ENCODE assay signal across 2 cellular contexts in genomic region chr17:2778489-2778888, GRCh38.
A peak's percentile ranks its signal among the peaks of the same experiment; 100 is the strongest.
TF ChIP-seq lines count a peak whose summit lies in the region.

No MANE protein-coding gene starts in this region.

TF ChIP-seq in HepG2, 621 proteins besides CTCF, POLR2A, EP300 and RAD21:
- TF ChIP-seq MTA1 (CRISPR knock-in tag; IDR thresholded peaks at IDR 0.05; ENCODE audit: borderline replicate concordance): 0 out of 2 replicates have a peak, but pooled peaks have one; percentile 39
- no peak for TF ChIP-seq NKX3-1 (CRISPR knock-in tag; IDR thresholded peaks at IDR 0.05)
TF ChIP-seq in HepG2: peak in this region for 1.

TF ChIP-seq in H1, 55 proteins besides CTCF, POLR2A, EP300 and RAD21:
- TF ChIP-seq JUND (IDR thresholded peaks at IDR 0.05; ENCODE audit: low read length) (no peak), POU5F1 (IDR thresholded peaks at IDR 0.05; ENCODE audit: low read depth, low read length) (no peak), RNF2 (IDR thresholded peaks at IDR 0.05; ENCODE audit: borderline replicate concordance, low read depth, low read length, missing control alignments, poor library complexity, severe bottlenecking) (no peak), NANOG (IDR thresholded peaks at IDR 0.05; ENCODE audit: insufficient read depth, low read depth, low read length, poor library complexity, severe bottlenecking) (no peak), TBP (IDR thresholded peaks at IDR 0.05; ENCODE audit: low read depth, low read length) (no peak), MAX (IDR thresholded peaks at IDR 0.05) (no peak), PHF8 (conservative IDR thresholded peaks at IDR 0.05; ENCODE audit: low read depth, low read length) (no peak), TAF1 (IDR thresholded peaks at IDR 0.05; ENCODE audit: low read depth, low read length) (no peak), POLR2AphosphoS5 (IDR thresholded peaks at IDR 0.05; ENCODE audit: low read depth, low read length) (no peak), TEAD4 (IDR thresholded peaks at IDR 0.05; ENCODE audit: low read depth, low read length) (no peak), CBX5 (IDR thresholded peaks at IDR 0.05; ENCODE audit: low read depth, low read length) (no peak), GTF2F1 (IDR thresholded peaks at IDR 0.05; ENCODE audit: borderline replicate concordance, low read depth, low read length) (no peak), ZNF274 (IDR thresholded peaks at IDR 0.05; ENCODE audit: borderline replicate concordance, extremely low read depth, low read length) (no peak)
- TF ChIP-seq, protein P1, sequence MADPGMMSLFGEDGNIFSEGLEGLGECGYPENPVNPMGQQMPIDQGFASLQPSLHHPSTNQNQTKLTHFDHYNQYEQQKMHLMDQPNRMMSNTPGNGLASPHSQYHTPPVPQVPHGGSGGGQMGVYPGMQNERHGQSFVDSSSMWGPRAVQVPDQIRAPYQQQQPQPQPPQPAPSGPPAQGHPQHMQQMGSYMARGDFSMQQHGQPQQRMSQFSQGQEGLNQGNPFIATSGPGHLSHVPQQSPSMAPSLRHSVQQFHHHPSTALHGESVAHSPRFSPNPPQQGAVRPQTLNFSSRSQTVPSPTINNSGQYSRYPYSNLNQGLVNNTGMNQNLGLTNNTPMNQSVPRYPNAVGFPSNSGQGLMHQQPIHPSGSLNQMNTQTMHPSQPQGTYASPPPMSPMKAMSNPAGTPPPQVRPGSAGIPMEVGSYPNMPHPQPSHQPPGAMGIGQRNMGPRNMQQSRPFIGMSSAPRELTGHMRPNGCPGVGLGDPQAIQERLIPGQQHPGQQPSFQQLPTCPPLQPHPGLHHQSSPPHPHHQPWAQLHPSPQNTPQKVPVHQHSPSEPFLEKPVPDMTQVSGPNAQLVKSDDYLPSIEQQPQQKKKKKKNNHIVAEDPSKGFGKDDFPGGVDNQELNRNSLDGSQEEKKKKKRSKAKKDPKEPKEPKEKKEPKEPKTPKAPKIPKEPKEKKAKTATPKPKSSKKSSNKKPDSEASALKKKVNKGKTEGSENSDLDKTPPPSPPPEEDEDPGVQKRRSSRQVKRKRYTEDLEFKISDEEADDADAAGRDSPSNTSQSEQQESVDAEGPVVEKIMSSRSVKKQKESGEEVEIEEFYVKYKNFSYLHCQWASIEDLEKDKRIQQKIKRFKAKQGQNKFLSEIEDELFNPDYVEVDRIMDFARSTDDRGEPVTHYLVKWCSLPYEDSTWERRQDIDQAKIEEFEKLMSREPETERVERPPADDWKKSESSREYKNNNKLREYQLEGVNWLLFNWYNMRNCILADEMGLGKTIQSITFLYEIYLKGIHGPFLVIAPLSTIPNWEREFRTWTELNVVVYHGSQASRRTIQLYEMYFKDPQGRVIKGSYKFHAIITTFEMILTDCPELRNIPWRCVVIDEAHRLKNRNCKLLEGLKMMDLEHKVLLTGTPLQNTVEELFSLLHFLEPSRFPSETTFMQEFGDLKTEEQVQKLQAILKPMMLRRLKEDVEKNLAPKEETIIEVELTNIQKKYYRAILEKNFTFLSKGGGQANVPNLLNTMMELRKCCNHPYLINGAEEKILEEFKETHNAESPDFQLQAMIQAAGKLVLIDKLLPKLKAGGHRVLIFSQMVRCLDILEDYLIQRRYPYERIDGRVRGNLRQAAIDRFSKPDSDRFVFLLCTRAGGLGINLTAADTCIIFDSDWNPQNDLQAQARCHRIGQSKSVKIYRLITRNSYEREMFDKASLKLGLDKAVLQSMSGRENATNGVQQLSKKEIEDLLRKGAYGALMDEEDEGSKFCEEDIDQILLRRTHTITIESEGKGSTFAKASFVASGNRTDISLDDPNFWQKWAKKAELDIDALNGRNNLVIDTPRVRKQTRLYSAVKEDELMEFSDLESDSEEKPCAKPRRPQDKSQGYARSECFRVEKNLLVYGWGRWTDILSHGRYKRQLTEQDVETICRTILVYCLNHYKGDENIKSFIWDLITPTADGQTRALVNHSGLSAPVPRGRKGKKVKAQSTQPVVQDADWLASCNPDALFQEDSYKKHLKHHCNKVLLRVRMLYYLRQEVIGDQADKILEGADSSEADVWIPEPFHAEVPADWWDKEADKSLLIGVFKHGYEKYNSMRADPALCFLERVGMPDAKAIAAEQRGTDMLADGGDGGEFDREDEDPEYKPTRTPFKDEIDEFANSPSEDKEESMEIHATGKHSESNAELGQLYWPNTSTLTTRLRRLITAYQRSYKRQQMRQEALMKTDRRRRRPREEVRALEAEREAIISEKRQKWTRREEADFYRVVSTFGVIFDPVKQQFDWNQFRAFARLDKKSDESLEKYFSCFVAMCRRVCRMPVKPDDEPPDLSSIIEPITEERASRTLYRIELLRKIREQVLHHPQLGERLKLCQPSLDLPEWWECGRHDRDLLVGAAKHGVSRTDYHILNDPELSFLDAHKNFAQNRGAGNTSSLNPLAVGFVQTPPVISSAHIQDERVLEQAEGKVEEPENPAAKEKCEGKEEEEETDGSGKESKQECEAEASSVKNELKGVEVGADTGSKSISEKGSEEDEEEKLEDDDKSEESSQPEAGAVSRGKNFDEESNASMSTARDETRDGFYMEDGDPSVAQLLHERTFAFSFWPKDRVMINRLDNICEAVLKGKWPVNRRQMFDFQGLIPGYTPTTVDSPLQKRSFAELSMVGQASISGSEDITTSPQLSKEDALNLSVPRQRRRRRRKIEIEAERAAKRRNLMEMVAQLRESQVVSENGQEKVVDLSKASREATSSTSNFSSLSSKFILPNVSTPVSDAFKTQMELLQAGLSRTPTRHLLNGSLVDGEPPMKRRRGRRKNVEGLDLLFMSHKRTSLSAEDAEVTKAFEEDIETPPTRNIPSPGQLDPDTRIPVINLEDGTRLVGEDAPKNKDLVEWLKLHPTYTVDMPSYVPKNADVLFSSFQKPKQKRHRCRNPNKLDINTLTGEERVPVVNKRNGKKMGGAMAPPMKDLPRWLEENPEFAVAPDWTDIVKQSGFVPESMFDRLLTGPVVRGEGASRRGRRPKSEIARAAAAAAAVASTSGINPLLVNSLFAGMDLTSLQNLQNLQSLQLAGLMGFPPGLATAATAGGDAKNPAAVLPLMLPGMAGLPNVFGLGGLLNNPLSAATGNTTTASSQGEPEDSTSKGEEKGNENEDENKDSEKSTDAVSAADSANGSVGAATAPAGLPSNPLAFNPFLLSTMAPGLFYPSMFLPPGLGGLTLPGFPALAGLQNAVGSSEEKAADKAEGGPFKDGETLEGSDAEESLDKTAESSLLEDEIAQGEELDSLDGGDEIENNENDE (IDR thresholded peaks at IDR 0.05; ENCODE audit: insufficient replicate concordance, low read length): no peak
- TF ChIP-seq, protein P2, sequence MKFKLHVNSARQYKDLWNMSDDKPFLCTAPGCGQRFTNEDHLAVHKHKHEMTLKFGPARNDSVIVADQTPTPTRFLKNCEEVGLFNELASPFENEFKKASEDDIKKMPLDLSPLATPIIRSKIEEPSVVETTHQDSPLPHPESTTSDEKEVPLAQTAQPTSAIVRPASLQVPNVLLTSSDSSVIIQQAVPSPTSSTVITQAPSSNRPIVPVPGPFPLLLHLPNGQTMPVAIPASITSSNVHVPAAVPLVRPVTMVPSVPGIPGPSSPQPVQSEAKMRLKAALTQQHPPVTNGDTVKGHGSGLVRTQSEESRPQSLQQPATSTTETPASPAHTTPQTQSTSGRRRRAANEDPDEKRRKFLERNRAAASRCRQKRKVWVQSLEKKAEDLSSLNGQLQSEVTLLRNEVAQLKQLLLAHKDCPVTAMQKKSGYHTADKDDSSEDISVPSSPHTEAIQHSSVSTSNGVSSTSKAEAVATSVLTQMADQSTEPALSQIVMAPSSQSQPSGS (IDR thresholded peaks at IDR 0.05; ENCODE audit: low read length): no peak
